1 cellular context compared by ENCODE assay signal in genomic region chr2:73776869-73777519, GRCh38.
TF ChIP-seq lines count a peak whose summit lies in the region.

No MANE protein-coding gene starts in this region.

TF ChIP-seq in HepG2, 621 proteins besides CTCF, POLR2A, EP300 and RAD21:
- no peak for TF ChIP-seq ZBED4 (CRISPR knock-in tag; IDR thresholded peaks at IDR 0.05; ENCODE audit: borderline replicate concordance)
- TF ChIP-seq ETS1 (CRISPR knock-in tag; IDR thresholded peaks at IDR 0.05): no peak
- peak; percentile 41; the same call in 1 of the 2 replicates for TF ChIP-seq ZNF770 (CRISPR knock-in tag; IDR thresholded peaks at IDR 0.05)
- no peak for TF ChIP-seq HES4 (CRISPR knock-in tag; IDR thresholded peaks at IDR 0.05; ENCODE audit: borderline replicate concordance)
- TF ChIP-seq ATF1 (CRISPR knock-in tag; IDR thresholded peaks at IDR 0.05): no peak
- TF ChIP-seq FOXK2 (IDR thresholded peaks at IDR 0.05): no peak
- peak; percentile 78 for TF ChIP-seq ZNF121 (CRISPR knock-in tag; IDR thresholded peaks at IDR 0.05)
- TF ChIP-seq ISX (CRISPR knock-in tag; conservative IDR thresholded peaks at IDR 0.05): no peak
- TF ChIP-seq MAFK (conservative IDR thresholded peaks at IDR 0.05 in 1 of 2, IDR thresholded peaks at IDR 0.05 in 1 of 2; ENCODE audit: low read length in 2 of 2): 0 out of 4 replicates have a peak, but pooled peaks of 1 of the 2 experiments have one; percentile 23
